1 cellular context compared by ENCODE assay signal in the genomic region with DNA sequence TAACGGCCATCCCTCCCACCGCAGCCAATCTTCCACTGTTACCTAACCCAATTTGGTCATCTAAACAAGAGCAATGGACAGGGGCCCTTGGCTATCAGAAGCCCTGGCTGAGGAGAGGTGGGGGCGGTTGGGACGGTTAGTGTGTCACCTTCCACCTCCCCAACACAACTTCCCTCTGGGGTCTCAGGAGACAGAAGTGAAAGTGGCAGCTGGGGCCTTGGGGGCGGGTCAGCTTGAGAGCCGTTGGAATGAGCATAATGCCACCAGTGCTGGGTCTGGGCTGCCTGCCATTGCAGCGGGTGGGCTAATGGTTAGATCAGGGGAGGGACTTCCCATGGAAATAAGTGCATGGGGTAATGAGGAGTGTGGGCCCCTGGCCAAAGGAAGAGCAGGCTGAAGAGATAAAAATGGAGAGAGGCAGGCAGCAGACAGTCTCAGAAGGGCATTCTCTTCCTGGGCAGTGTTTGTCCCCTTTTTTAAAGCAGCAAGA.
TF ChIP-seq lines count a peak whose summit lies in the region.

No MANE protein-coding gene starts in this region.

TF ChIP-seq in HepG2, 621 proteins besides CTCF, POLR2A, EP300 and RAD21 (continued from another document):
- TF ChIP-seq, protein P1, sequence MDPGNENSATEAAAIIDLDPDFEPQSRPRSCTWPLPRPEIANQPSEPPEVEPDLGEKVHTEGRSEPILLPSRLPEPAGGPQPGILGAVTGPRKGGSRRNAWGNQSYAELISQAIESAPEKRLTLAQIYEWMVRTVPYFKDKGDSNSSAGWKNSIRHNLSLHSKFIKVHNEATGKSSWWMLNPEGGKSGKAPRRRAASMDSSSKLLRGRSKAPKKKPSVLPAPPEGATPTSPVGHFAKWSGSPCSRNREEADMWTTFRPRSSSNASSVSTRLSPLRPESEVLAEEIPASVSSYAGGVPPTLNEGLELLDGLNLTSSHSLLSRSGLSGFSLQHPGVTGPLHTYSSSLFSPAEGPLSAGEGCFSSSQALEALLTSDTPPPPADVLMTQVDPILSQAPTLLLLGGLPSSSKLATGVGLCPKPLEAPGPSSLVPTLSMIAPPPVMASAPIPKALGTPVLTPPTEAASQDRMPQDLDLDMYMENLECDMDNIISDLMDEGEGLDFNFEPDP (CRISPR knock-in tag; conservative IDR thresholded peaks at IDR 0.05): no peak
- TF ChIP-seq ZNF564 (CRISPR knock-in tag; IDR thresholded peaks at IDR 0.05) (no peak), ZNF260 (CRISPR knock-in tag; IDR thresholded peaks at IDR 0.05; ENCODE audit: borderline replicate concordance, low read depth) (no peak), ARNTL (CRISPR knock-in tag; IDR thresholded peaks at IDR 0.05) (no peak), SMC3 (IDR thresholded peaks at IDR 0.05; ENCODE audit: low read length) (no peak), BCL6 (CRISPR knock-in tag; IDR thresholded peaks at IDR 0.05) (no peak), ZNF382 (CRISPR knock-in tag; IDR thresholded peaks at IDR 0.05; ENCODE audit: borderline replicate concordance) (no peak)
- TF ChIP-seq, protein P2, sequence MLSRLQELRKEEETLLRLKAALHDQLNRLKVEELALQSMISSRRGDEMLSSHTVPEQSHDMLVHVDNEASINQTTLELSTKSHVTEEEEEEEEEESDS (CRISPR knock-in tag; IDR thresholded peaks at IDR 0.05; ENCODE audit: borderline replicate concordance): no peak
- TF ChIP-seq, protein P3, sequence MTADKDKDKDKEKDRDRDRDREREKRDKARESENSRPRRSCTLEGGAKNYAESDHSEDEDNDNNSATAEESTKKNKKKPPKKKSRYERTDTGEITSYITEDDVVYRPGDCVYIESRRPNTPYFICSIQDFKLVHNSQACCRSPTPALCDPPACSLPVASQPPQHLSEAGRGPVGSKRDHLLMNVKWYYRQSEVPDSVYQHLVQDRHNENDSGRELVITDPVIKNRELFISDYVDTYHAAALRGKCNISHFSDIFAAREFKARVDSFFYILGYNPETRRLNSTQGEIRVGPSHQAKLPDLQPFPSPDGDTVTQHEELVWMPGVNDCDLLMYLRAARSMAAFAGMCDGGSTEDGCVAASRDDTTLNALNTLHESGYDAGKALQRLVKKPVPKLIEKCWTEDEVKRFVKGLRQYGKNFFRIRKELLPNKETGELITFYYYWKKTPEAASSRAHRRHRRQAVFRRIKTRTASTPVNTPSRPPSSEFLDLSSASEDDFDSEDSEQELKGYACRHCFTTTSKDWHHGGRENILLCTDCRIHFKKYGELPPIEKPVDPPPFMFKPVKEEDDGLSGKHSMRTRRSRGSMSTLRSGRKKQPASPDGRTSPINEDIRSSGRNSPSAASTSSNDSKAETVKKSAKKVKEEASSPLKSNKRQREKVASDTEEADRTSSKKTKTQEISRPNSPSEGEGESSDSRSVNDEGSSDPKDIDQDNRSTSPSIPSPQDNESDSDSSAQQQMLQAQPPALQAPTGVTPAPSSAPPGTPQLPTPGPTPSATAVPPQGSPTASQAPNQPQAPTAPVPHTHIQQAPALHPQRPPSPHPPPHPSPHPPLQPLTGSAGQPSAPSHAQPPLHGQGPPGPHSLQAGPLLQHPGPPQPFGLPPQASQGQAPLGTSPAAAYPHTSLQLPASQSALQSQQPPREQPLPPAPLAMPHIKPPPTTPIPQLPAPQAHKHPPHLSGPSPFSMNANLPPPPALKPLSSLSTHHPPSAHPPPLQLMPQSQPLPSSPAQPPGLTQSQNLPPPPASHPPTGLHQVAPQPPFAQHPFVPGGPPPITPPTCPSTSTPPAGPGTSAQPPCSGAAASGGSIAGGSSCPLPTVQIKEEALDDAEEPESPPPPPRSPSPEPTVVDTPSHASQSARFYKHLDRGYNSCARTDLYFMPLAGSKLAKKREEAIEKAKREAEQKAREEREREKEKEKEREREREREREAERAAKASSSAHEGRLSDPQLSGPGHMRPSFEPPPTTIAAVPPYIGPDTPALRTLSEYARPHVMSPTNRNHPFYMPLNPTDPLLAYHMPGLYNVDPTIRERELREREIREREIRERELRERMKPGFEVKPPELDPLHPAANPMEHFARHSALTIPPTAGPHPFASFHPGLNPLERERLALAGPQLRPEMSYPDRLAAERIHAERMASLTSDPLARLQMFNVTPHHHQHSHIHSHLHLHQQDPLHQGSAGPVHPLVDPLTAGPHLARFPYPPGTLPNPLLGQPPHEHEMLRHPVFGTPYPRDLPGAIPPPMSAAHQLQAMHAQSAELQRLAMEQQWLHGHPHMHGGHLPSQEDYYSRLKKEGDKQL (CRISPR knock-in tag; IDR thresholded peaks at IDR 0.05; ENCODE audit: low read depth): no peak
